Comparison of ENCODE assay signal across 8 cellular contexts in the genomic region with DNA sequence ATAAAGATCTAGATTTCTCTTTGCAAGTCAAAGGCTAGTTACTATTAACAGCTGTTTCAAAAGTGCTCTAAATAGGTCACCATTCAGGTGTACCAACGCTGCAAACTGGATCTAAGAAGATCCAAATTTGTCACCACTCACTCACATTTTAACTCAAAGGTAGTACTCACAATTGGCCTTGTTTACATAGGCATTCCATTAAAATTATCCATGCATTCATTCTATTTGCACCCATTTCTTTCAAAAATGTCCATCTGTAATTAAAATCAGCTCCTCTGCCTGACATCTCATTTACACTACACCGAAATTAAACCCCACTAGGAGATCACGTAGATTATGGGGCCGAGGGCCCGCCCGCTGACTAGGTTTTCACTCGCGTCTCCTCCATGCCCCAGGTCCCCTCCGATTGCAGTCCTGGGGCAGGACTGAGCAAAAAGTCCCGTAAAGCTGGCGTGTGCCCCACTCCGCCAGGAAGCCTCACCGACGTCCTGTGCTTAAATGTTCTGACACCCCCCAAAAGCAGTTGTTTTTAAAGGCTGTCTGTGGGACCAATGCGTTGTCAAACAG. TPM values are rescaled to one million over a fixed set of nuclear protein-coding genes. Genes with fewer than 3 reads are reported as not detected.
DNase-seq lines count a peak whose midpoint lies in the region; ATAC-seq and TF ChIP-seq lines count a peak whose summit lies in the region.

No MANE protein-coding gene starts in this region.

- ATAC-seq in HG02943 (IDR thresholded peaks at IDR 0.05; ENCODE audit: low read depth, unreplicated experiment) (peak; percentile 4), psoas muscle (no peak)

- H3K9me3 ChIP-seq in AG04450 (ENCODE audit: control insufficient read depth, insufficient read depth, low read length), result peaks cover 3% of the 10 kb centered on the region; the same call in 1 of the 2 replicates
- no peaks in the 10 kb centered on the region for H3K9me3 ChIP-seq in esophagus squamous epithelium
- H3K9me3 ChIP-seq in psoas muscle, result no peaks in the 10 kb centered on the region

- H3K27ac ChIP-seq in AG04450 (ENCODE audit: low read depth, low read length) (peak overlapping the region; percentile 80), RWPE1 (peak overlapping the region; percentile 97), esophagus squamous epithelium (peak overlapping the region; percentile 96 to 99 (median 97)), psoas muscle (peak overlapping the region; percentile 97)

- TF ChIP-seq CTCF in AG04450 (IDR thresholded peaks at IDR 0.05; ENCODE audit: low read depth, low read length) (no peak), GM12865 (IDR thresholded peaks at IDR 0.05; ENCODE audit: insufficient read depth, low read depth, low read length, missing control alignments) (no peak), RWPE1 (conservative IDR thresholded peaks at IDR 0.05; ENCODE audit: low read depth) (no peak), esophagus squamous epithelium (IDR thresholded peaks at IDR 0.05) (no peak), psoas muscle (IDR thresholded peaks at IDR 0.05) (no peak)

- peak overlapping the region; percentile 92 for H3K4me3 ChIP-seq in AG04450 (ENCODE audit: low read depth, low read length)
- H3K4me3 ChIP-seq in GM12865 (ENCODE audit: low read depth, low read length), result peak overlapping the region; percentile 87
- H3K4me3 ChIP-seq in esophagus squamous epithelium, result peak overlapping the region; percentile 86 to 92 (median 89)
- peak overlapping the region; percentile 96 for H3K4me3 ChIP-seq in psoas muscle

- H3K36me3 ChIP-seq in esophagus squamous epithelium (no peaks in the 10 kb centered on the region), psoas muscle (ENCODE audit: insufficient read depth in 1 of 2, low read depth in 1 of 2) (no peaks in the 10 kb centered on the region)

- H3K4me1 ChIP-seq in esophagus squamous epithelium, result peaks cover 0 to 35% (median 9%) of the 10 kb centered on the region in 3 donors
- H3K4me1 ChIP-seq in psoas muscle, result peaks cover 23% of the 10 kb centered on the region

- CTCF ChIA-PET in AG04450 (lab: Charles Lee), result interaction anchor here (0.7 to 1.2 kb wide), 3 partner anchors 97 to 123 kb away, joined by 3 to 8 read pairs (median 4); no protein-coding TSS in a partner anchor
- CTCF ChIA-PET in RWPE1 (lab: Yijun Ruan, JAX), result interaction anchor here (0.5 to 1.5 kb wide), 6 partner anchors 18 to 1986 kb away, joined by 3 to 4 read pairs (median 3); no protein-coding TSS in a partner anchor

- H3K27me3 ChIP-seq in AG04450 (ENCODE audit: control insufficient read depth, insufficient read depth, low read length) (no peaks in the 10 kb centered on the region), esophagus squamous epithelium (no peaks in the 10 kb centered on the region), psoas muscle (ENCODE audit: insufficient read depth in 3 of 3, low read length in 2 of 3) (no peaks in the 10 kb centered on the region)

- WGBS in esophagus squamous epithelium, 2 donors, result 1% methylated on average over 9 to 10 of the region's 15 CpGs
- 0 to 1% (median 1%) methylated on average over 15 of the region's 15 CpGs for WGBS in psoas muscle, 3 donors

- intact Hi-C loops in esophagus squamous epithelium (cut with DNase I) (loop anchor here (10.0 kb wide), 1 partner anchor 101 kb away; no protein-coding TSS in a partner anchor), psoas muscle (cut with DNase I) (loop anchor here (1.0 to 5.0 kb wide), 3 partner anchors 61 to 155 kb away; a partner anchor contains a TSS)

- no peak for TF ChIP-seq POLR2A in esophagus squamous epithelium (IDR thresholded peaks at IDR 0.05)

- DNase-seq in AG04450 (ENCODE audit: low read depth, low spot score) (no peak), GM12865 (ENCODE audit: low read depth) (peak; percentile 7), RWPE1 (ENCODE audit: low spot score) (peak; percentile 26), esophagus squamous epithelium (lab: John Stamatoyannopoulos, UW) (no peak), psoas muscle (no peak), retina (no peak)
- no peak for DNase-seq in activated effector memory CD4-positive, alpha-beta T cell treated with anti-CD3 and anti-CD28 coated beads, Interleukin-2, amount 50 U/mL, for 16 hours

- POLR2A ChIA-PET in AG04450 (lab: Yijun Ruan, JAX), result interaction anchor here (0.6 to 1.7 kb wide), 3 partner anchors 59 to 161 kb away, joined by 3 to 9 read pairs (median 3); a partner anchor contains a TSS
- POLR2A ChIA-PET in RWPE1 (lab: Yijun Ruan, JAX; ENCODE audit: low non-redundant PET), result interaction anchor here (0.6 to 0.9 kb wide), 2 partner anchors 10 to 17 kb away, joined by 3 read pairs; no protein-coding TSS in a partner anchor

RNA-seq across cellular contexts. Expression of a gene that starts 1.3 kb away (rescaled TPM):
- polyA plus RNA-seq in AG04450 (2011; rRNA removed), result 7.0 and 10.6 TPM in 2 replicates
- polyA minus RNA-seq in AG04450 (2011; rRNA and poly(A)+ RNA removed), result 1.4 and 2.7 TPM in 2 replicates
- 10 to 100 TPM in 3 of 4 donors, 1 to 10 TPM in 1; 8.1 to 19.3 (median 16.6) TPM for total RNA-seq in esophagus squamous epithelium
- 10 to 100 TPM in 1 of 4 donors, 1 to 10 TPM in 3; 6.3 to 21.7 (median 8.3) TPM for total RNA-seq in psoas muscle
- 10 to 100 TPM; 13.6 to 35.1 (median 28.0) TPM for polyA plus RNA-seq in psoas muscle

RNA-seq across cellular contexts. Expression of a gene that starts 59.1 kb away (rescaled TPM):
- polyA plus RNA-seq in AG04450 (2011; rRNA removed) (12.0 and 15.7 TPM in 2 replicates), psoas muscle (10 to 100 TPM in 2 of 3 donors, 1 to 10 TPM in 1; 6.5 to 21.0 (median 12.3) TPM)
- polyA minus RNA-seq in AG04450 (2011; rRNA and poly(A)+ RNA removed), result 7.3 and 9.9 TPM in 2 replicates
- total RNA-seq in esophagus squamous epithelium (10 to 100 TPM; 20.3 to 33.5 (median 27.2) TPM), psoas muscle (10 to 100 TPM in 1 of 4 donors, 1 to 10 TPM in 3; 6.9 to 13.1 (median 8.3) TPM)

Comparison
In these comparisons a context has a peak if more than half of its experiments do, and no peak if none do; other contexts are left out.
1. DNase-seq: peak in GM12865 (single experiment) and RWPE1 (single experiment); none in AG04450 (single experiment), esophagus squamous epithelium (single experiment), psoas muscle (0 of 2), activated effector memory CD4-positive, alpha-beta T cell treated with anti-CD3 and anti-CD28 coated beads, Interleukin-2, amount 50 U/mL, for 16 hours (single experiment) and retina (single experiment).
2. Peak in every context shown above with its lines, with median percentiles within 50 percentile points of each other: H3K27ac ChIP-seq and H3K4me3 ChIP-seq.